8 cellular contexts compared by ENCODE assay signal in the genomic region with DNA sequence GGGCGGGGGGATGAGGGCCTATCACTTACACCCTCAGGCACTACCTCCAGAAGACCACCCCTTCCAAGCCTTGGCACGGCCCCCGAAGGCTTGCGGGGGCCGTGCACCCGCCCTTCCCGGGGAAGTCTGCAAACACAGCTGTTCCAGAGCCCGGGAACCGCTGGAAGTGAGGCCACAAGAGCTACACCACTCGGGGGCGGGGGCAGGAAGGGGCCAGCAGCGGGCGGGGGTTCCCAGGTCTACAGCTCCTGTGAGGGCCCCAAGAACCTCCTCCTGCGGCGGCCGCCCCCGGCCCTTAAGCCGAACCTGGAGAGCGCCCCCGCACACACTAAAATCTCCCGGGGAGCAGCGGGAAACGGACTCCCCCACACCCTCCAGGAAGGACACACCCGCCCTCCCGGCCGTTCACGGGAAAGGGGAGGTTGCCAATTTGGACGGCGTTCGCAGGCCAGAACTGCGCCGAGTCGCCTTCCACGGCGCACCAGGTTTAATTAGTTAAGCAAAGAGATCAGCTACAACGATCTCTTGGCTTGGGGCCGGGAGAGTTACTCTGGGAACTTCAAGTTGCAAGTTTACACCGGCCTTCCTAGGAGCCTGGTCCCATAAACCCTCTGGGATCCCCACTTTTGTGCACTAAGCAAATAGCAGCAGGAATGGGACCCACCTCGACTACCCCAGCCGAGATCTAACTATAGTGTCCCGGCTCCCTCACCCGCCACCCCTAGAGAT. TPM values are rescaled to one million over a fixed set of nuclear protein-coding genes. Genes with fewer than 3 reads are reported as not detected.
DNase-seq lines count a peak whose midpoint lies in the region; ATAC-seq and TF ChIP-seq lines count a peak whose summit lies in the region.

No MANE protein-coding gene starts in this region.

- H3K36me3 ChIP-seq in left lung: peaks cover 0 to 21% of the 10 kb centered on the region in 2 donors

- intact Hi-C loops in left lung (cut with DNase I): loop anchor here in 1 of 2 donors (10.0 kb wide), 2 partner anchors 543 to 593 kb away; no protein-coding TSS in a partner anchor

- no peaks in the 10 kb centered on the region for H3K36me3 Mint-ChIP-seq in activated T-cell treated with anti-CD3 and anti-CD28 coated beads, Interleukin-2, amount 50 U/mL, for 4 hours (ENCODE audit: insufficient read depth)
- peaks cover 44% of the 10 kb centered on the region for H3K36me3 Mint-ChIP-seq in chondrocyte (ENCODE audit: low read depth)

- TF ChIP-seq CTCF in chondrocyte (IDR thresholded peaks at IDR 0.05) (no peak), left lung (IDR thresholded peaks at IDR 0.05) (no peak)

- peaks cover 9 to 63% of the 10 kb centered on the region in 2 donors for H3K4me1 ChIP-seq in left lung

- no peaks in the 10 kb centered on the region for H3K9me3 Mint-ChIP-seq in activated T-cell treated with anti-CD3 and anti-CD28 coated beads, Interleukin-2, amount 50 U/mL, for 4 hours
- H3K9me3 Mint-ChIP-seq in chondrocyte (ENCODE audit: low read depth): no peaks in the 10 kb centered on the region

- no peaks in the 10 kb centered on the region for H3K9me3 ChIP-seq in left lung

- peak in 1 of 2 donors; percentile 2 for ATAC-seq in activated T-cell treated with anti-CD3 and anti-CD28 coated beads, Interleukin-2, amount 50 U/mL, for 4 hours
- ATAC-seq in left lung (peak; percentile 28), GM21576 (IDR thresholded peaks at IDR 0.05; ENCODE audit: unreplicated experiment) (no peak)

- no peak for DNase-seq in activated T-cell treated with anti-CD3 and anti-CD28 coated beads, Interleukin-2, amount 50 U/mL, for 4 hours
- no peak for DNase-seq in activated T-cell treated with anti-CD3 and anti-CD28 coated beads for 4 hours
- DNase-seq in OCI-M1 (lab: John Stamatoyannopoulos, UW): peak; percentile 60
- DNase-seq in chondrocyte (ENCODE audit: low spot score): no peak
- peak; percentile 78 to 89 for DNase-seq in left lung
- peak in 15 of 49 donors; percentile 19 to 49 (median 30) for DNase-seq in substantia nigra (lab: John Stamatoyannopoulos, UW)
- no peak for DNase-seq in retina

- peaks cover 0 to 11% of the 10 kb centered on the region in 2 donors for H3K27me3 ChIP-seq in left lung

- H3K27ac ChIP-seq in left lung: peak overlapping the region; percentile 98 to 99
- peak overlapping the region; percentile 77 for H3K27ac ChIP-seq in substantia nigra (ENCODE audit: low read depth, low read length, poor library complexity, severe bottlenecking)

- peaks cover 61% of the 10 kb centered on the region for H3K27me3 Mint-ChIP-seq in activated T-cell treated with anti-CD3 and anti-CD28 coated beads, Interleukin-2, amount 50 U/mL, for 4 hours (ENCODE audit: low read depth)
- no peaks in the 10 kb centered on the region for H3K27me3 Mint-ChIP-seq in chondrocyte (ENCODE audit: low read depth)

- peaks cover 30% of the 10 kb centered on the region for H3K4me1 Mint-ChIP-seq in activated T-cell treated with anti-CD3 and anti-CD28 coated beads, Interleukin-2, amount 50 U/mL, for 4 hours (ENCODE audit: low read depth)
- peaks cover 54% of the 10 kb centered on the region for H3K4me1 Mint-ChIP-seq in chondrocyte (ENCODE audit: low read depth)

- peak overlapping the region; percentile 73 to 82 for H3K4me3 ChIP-seq in left lung

- peak overlapping the region; percentile 79 for H3K4me3 Mint-ChIP-seq in activated T-cell treated with anti-CD3 and anti-CD28 coated beads, Interleukin-2, amount 50 U/mL, for 4 hours
- H3K4me3 Mint-ChIP-seq in chondrocyte (ENCODE audit: unreplicated experiment): peak overlapping the region; percentile 98

- peak overlapping the region; percentile 95 for H3K27ac Mint-ChIP-seq in chondrocyte (ENCODE audit: unreplicated experiment)

RNA-seq across cellular contexts. Expression of a gene that starts 1.8 kb away (rescaled TPM):
- total RNA-seq in activated T-cell treated with anti-CD3 and anti-CD28 coated beads, Interleukin-2, amount 50 U/mL, for 4 hours: under 1 TPM; 0.33 to 0.47 (median 0.38) TPM
- total RNA-seq in chondrocyte (161 to 510 TPM (median 505 TPM) in 3 replicates), left lung (10 to 100 TPM; 31.2 to 65.0 TPM)

Comparison
In these comparisons a context has a peak if more than half of its experiments do, and no peak if none do; other contexts are left out.
1. DNase-seq: peak in OCI-M1 (single experiment) and left lung (2 of 2); none in activated T-cell treated with anti-CD3 and anti-CD28 coated beads, Interleukin-2, amount 50 U/mL, for 4 hours (single experiment), activated T-cell treated with anti-CD3 and anti-CD28 coated beads for 4 hours (single experiment), chondrocyte (single experiment) and retina (single experiment).
2. RNA of a gene that starts 1.8 kb away (total RNA-seq): 161 to 510 TPM in chondrocyte and 31.2 to 65.0 TPM in left lung; 0.33 to 0.47 TPM in activated T-cell treated with anti-CD3 and anti-CD28 coated beads, Interleukin-2, amount 50 U/mL, for 4 hours; every median in the first group is over 10 times any median in the second.